Comparison of ENCODE assay signal across 15 cellular contexts in genomic region chr21:33411949-33412430, GRCh38. TPM values are rescaled to one million over a fixed set of nuclear protein-coding genes. Genes with fewer than 3 reads are reported as not detected.
DNase-seq lines count a peak whose midpoint lies in the region; ATAC-seq and TF ChIP-seq lines count a peak whose summit lies in the region.
"Had no signal": no experiment of that assay in that cellular context is flagged by ENCODE, and none has a peak within 500 bp of the region (broad histone marks: within the 10 kb centered on the region; RNA-seq: fewer than 3 reads in every experiment).

No MANE protein-coding gene starts in this region.

- peak overlapping the region in 2 of 10 donors; percentile 8 to 36 for H3K4me3 Mint-ChIP-seq in naive thymus-derived CD8-positive, alpha-beta T cell

- H3K4me1 ChIP-seq in right atrium auricular region = peaks cover 0 to 27% of the 10 kb centered on the region in 2 donors

- no peaks in the 10 kb centered on the region for H3K27me3 ChIP-seq in right atrium auricular region
- H3K27me3 ChIP-seq: ascending aorta had no signal

- H3K9me3 ChIP-seq in right atrium auricular region = no peaks in the 10 kb centered on the region
- H3K9me3 ChIP-seq: ascending aorta had no signal

- intact Hi-C loops in Right ventricle myocardium superior (cut with DNase I) = no loop called here

- H3K27ac ChIP-seq in right atrium auricular region (no peak overlapping the region), epithelial cell of prostate (peak overlapping the region; percentile 92)
- H3K27ac ChIP-seq: ascending aorta had no signal

- ATAC-seq in Right ventricle myocardium superior (ENCODE audit: poor library complexity) = peak; percentile 36
- no peak for ATAC-seq in naive thymus-derived CD8-positive, alpha-beta T cell

- H3K36me3 Mint-ChIP-seq in naive thymus-derived CD8-positive, alpha-beta T cell = peaks cover 4 to 58% (median 9%) of the 10 kb centered on the region in 3 donors

- POLR2A ChIA-PET in naive thymus-derived CD8-positive, alpha-beta T cell (lab: Charles Lee) = no interaction called here

- H3K36me3 ChIP-seq in right atrium auricular region = peaks cover 17% of the 10 kb centered on the region

- H3K4me3 ChIP-seq in right atrium auricular region = no peak overlapping the region
- H3K4me3 ChIP-seq: ascending aorta had no signal

- no peaks in the 10 kb centered on the region for H3K9me3 Mint-ChIP-seq in naive thymus-derived CD8-positive, alpha-beta T cell

- H3K27ac Mint-ChIP-seq in naive thymus-derived CD8-positive, alpha-beta T cell = peak overlapping the region; percentile 22 to 86 (median 61)

- H3K27me3 Mint-ChIP-seq in naive thymus-derived CD8-positive, alpha-beta T cell = no peaks in the 10 kb centered on the region

- TF ChIP-seq CTCF in right atrium auricular region (IDR thresholded peaks at IDR 0.05) = no peak

- DNase-seq in Right ventricle myocardium superior (peak; percentile 18), right atrium auricular region (ENCODE audit: low spot score) (no peak), epithelial cell of prostate (ENCODE audit: low read depth, low spot score) (no peak), amniotic stem cell (lab: John Stamatoyannopoulos, UW) (no peak), NCI-H510A treated with DMSO at 0.1 percent for 48 hours (lab: John Stamatoyannopoulos, UW) (no peak)
- DNase-seq in naive thymus-derived CD8-positive, alpha-beta T cell = no peak
- DNase-seq in activated CD4-positive, alpha-beta T cell treated with anti-CD3 and anti-CD28 coated beads for 1 hour = no peak
- no peak for DNase-seq in activated T-cell treated with anti-CD3 and anti-CD28 coated beads, Interleukin-2, amount 50 U/mL, for 1 hour
- DNase-seq: ACHN; foreskin melanocyte; GOT3; NCI-H1048; NCI-H226; stimulated activated CD4-positive, alpha-beta T cell treated with anti-CD3 and anti-CD28 coated beads, Interleukin-4, amount 100 ng/mL, for 24 hours had no signal

- H3K4me1 Mint-ChIP-seq in naive thymus-derived CD8-positive, alpha-beta T cell = peaks cover 17 to 64% (median 59%) of the 10 kb centered on the region in 4 donors

RNA-seq across cellular contexts. Expression of gene IFNGR2, which starts 8.8 kb away (rescaled TPM):
- 34.0 TPM for total RNA-seq in Right ventricle myocardium superior
- total RNA-seq in right atrium auricular region = 10 to 100 TPM; 40.2 to 47.3 TPM
- 10 to 100 TPM; 24.4 to 27.8 TPM for total RNA-seq in naive thymus-derived CD8-positive, alpha-beta T cell
- polyA plus RNA-seq in naive thymus-derived CD8-positive, alpha-beta T cell = 10 to 100 TPM; 11.3 to 30.9 (median 23.0) TPM
